In genomic region chr5:34582364-34582763, GRCh38 we compare ENCODE assay signal across 1 cellular context.
TF ChIP-seq lines count a peak whose summit lies in the region.

No MANE protein-coding gene starts in this region.

TF ChIP-seq in SK-N-SH, 30 proteins besides CTCF, POLR2A, EP300 and RAD21 (continued from another document):
- TF ChIP-seq PBX3 (IDR thresholded peaks at IDR 0.05) (no peak), MAX (IDR thresholded peaks at IDR 0.05; ENCODE audit: low read depth) (no peak), RXRA (IDR thresholded peaks at IDR 0.05; ENCODE audit: borderline replicate concordance, low read depth) (no peak), TAF1 (IDR thresholded peaks at IDR 0.05; ENCODE audit: borderline replicate concordance, low read depth, low read length) (no peak), SIN3A (IDR thresholded peaks at IDR 0.05; ENCODE audit: borderline replicate concordance, low read depth, low read length) (no peak), POLR2AphosphoS5 (IDR thresholded peaks at IDR 0.05; ENCODE audit: low read depth, low read length) (no peak), IRF3 (IDR thresholded peaks at IDR 0.05; ENCODE audit: low read depth, low read length) (no peak), JUND (IDR thresholded peaks at IDR 0.05) (no peak)
TF ChIP-seq in SK-N-SH: peak in this region for 0.
